Comparison of ENCODE assay signal across 17 cellular contexts in genomic region chr3:38235466-38235865, GRCh38. TPM values are rescaled to one million over a fixed set of nuclear protein-coding genes. Genes with fewer than 3 reads are reported as not detected.
"Had no signal": no experiment of that assay in that cellular context is flagged by ENCODE, and none has a peak within 500 bp of the region (broad histone marks: within the 10 kb centered on the region; RNA-seq: fewer than 3 reads in every experiment).

No MANE protein-coding gene starts in this region.

- DNase-seq: activated CD4-positive, alpha-beta T cell treated with anti-CD3 and anti-CD28 coated beads for 48 hours; activated naive CD4-positive, alpha-beta T cell treated with anti-CD3 and anti-CD28 coated beads for 36 hours; adrenal gland; gastrocnemius medialis; kidney; ovary; retina; stimulated activated CD4-positive, alpha-beta T cell treated with anti-CD3 and anti-CD28 coated beads, Interleukin-15, amount 100 ng/mL, for 24 hours; stimulated activated CD4-positive, alpha-beta T cell treated with anti-CD3 and anti-CD28 coated beads, Interleukin-4, amount 100 ng/mL, for 24 hours; stomach had no signal

- H3K4me3 ChIP-seq: adrenal gland, gastrocnemius medialis, ovary, stomach, thoracic aorta had no signal

- H3K4me1 ChIP-seq: adrenal gland, gastrocnemius medialis, stomach had no signal

- H3K27ac Mint-ChIP-seq: activated naive CD4-positive, alpha-beta T cell treated with anti-CD3 and anti-CD28 coated beads for 36 hours; brain had no signal

- H3K36me3 ChIP-seq: ovary had no signal

- H3K4me1 Mint-ChIP-seq: brain had no signal

- H3K27me3 ChIP-seq: adrenal gland, gastrocnemius medialis, ovary, stomach had no signal

- H3K27ac ChIP-seq: adrenal gland, gastrocnemius medialis, ovary, stomach, thoracic aorta had no signal

- FAIRE-seq: endometrium, kidney, urothelium cell line had no signal

- H3K9me3 ChIP-seq: gastrocnemius medialis, ovary had no signal

- H3K4me3 Mint-ChIP-seq: activated naive CD4-positive, alpha-beta T cell treated with anti-CD3 and anti-CD28 coated beads for 36 hours; brain; neural crest cell had no signal

RNA-seq across cellular contexts. Expression of gene SLC22A13, which starts 30.1 kb away (rescaled TPM):
- total RNA-seq: activated naive CD4-positive, alpha-beta T cell treated with anti-CD3 and anti-CD28 coated beads for 36 hours had no signal
- polyA plus RNA-seq: ovary had no signal

RNA-seq across cellular contexts. Expression of gene SLC22A14, which starts 46.6 kb away (rescaled TPM):
- total RNA-seq: activated naive CD4-positive, alpha-beta T cell treated with anti-CD3 and anti-CD28 coated beads for 36 hours; neural crest cell; stomach; T-helper 1 cell treated with Interleukin-12 subunit alpha and Interleukin-12 subunit beta and Interleukin-4 antibody, amounts not matched to agents 30 ng/mL and 1 ng/mL, for 36 hours had no signal
- polyA plus RNA-seq: liver had no signal
